1 cellular context compared by ENCODE assay signal in the genomic region with DNA sequence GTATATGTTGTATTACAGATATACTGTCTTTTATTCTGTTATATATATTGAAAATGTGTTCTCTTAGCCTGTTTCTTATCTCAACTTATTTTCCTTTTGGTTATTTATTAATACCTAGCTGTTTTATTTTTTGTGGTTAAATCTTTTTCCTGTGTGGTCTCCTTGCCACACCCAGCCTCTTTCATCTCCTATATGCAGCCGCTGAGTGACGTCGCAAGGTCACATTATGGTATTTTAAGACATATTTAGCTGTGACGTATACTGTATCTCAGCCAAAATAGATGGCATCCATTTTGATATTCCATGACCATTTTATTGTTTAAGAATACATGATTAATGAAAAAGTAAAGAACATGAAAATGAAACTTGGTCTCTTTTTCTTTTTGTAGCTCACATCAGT.
TF ChIP-seq lines count a peak whose summit lies in the region.

No MANE protein-coding gene starts in this region.

TF ChIP-seq in GM12878, 131 proteins besides CTCF, POLR2A, EP300 and RAD21 (continued from another document):
- peak; percentile 52 for TF ChIP-seq RUNX3 (IDR thresholded peaks at IDR 0.05; ENCODE audit: low read length)
- TF ChIP-seq CBFB (IDR thresholded peaks at IDR 0.05; ENCODE audit: low read depth): no peak
- TF ChIP-seq TCF7 (IDR thresholded peaks at IDR 0.05; ENCODE audit: borderline replicate concordance): 0 out of 2 replicates have a peak, but pooled peaks have one; percentile 38
